8 cellular contexts compared by ENCODE assay signal in genomic region chr13:33723772-33724435, GRCh38.
A peak's percentile ranks its signal among the peaks of the same experiment; 100 is the strongest.
DNase-seq lines count a peak whose midpoint lies in the region; ATAC-seq and TF ChIP-seq lines count a peak whose summit lies in the region.

No MANE protein-coding gene starts in this region.

- H3K27me3 ChIP-seq in OCI-LY1 (ENCODE audit: insufficient read depth, low read length) (no peaks in the 10 kb centered on the region), muscle layer of duodenum (ENCODE audit: low read depth, low read length) (no peaks in the 10 kb centered on the region)

- H3K4me3 Mint-ChIP-seq in stimulated activated effector memory CD8-positive, alpha-beta T cell treated with anti-CD3 and anti-CD28 coated beads, Interleukin-12 subunit alpha, Interleukin-12 subunit beta, amount 100 ng/mL, for 72 hours = peak overlapping the region; percentile 35

- no peak overlapping the region for H2AFZ ChIP-seq in OCI-LY1 (ENCODE audit: low read length)

- H3K4me1 Mint-ChIP-seq in stimulated activated effector memory CD8-positive, alpha-beta T cell treated with anti-CD3 and anti-CD28 coated beads, Interleukin-12 subunit alpha, Interleukin-12 subunit beta, amount 100 ng/mL, for 72 hours = peaks cover 22% of the 10 kb centered on the region

- no peaks in the 10 kb centered on the region for H3K9me3 ChIP-seq in OCI-LY1 (ENCODE audit: low read length)
- no peaks in the 10 kb centered on the region for H3K9me3 ChIP-seq in muscle layer of duodenum (ENCODE audit: control insufficient read depth in 1 of 2, low read length in 2 of 2)

- H3K27ac ChIP-seq in OCI-LY1 (ENCODE audit: low read depth, low read length, poor library complexity, severe bottlenecking) (peak overlapping the region; percentile 99), epithelial cell of prostate (no peak overlapping the region), muscle layer of duodenum (ENCODE audit: low read length) (peak overlapping the region; percentile 92)

- no peaks in the 10 kb centered on the region for H4K20me1 ChIP-seq in OCI-LY1 (ENCODE audit: insufficient read depth, low read length)

- no peaks in the 10 kb centered on the region for H3K36me3 Mint-ChIP-seq in stimulated activated effector memory CD8-positive, alpha-beta T cell treated with anti-CD3 and anti-CD28 coated beads, Interleukin-12 subunit alpha, Interleukin-12 subunit beta, amount 100 ng/mL, for 72 hours

- H3F3A ChIP-seq in OCI-LY1 (ENCODE audit: insufficient read depth, low read length) = no peaks in the 10 kb centered on the region

- H3K4me3 ChIP-seq in OCI-LY1 (ENCODE audit: low read depth, low read length, poor library complexity, severe bottlenecking) = no peak overlapping the region
- no peak overlapping the region for H3K4me3 ChIP-seq in muscle layer of duodenum (ENCODE audit: low read depth in 1 of 2, low read length in 2 of 2)

- no peaks in the 10 kb centered on the region for H3K9me3 Mint-ChIP-seq in stimulated activated effector memory CD8-positive, alpha-beta T cell treated with anti-CD3 and anti-CD28 coated beads, Interleukin-12 subunit alpha, Interleukin-12 subunit beta, amount 100 ng/mL, for 72 hours

- H3K4me2 ChIP-seq in OCI-LY1 (ENCODE audit: low read length) = no peak overlapping the region

- H3K36me3 ChIP-seq in OCI-LY1 (ENCODE audit: insufficient read depth, low read length) (no peaks in the 10 kb centered on the region), muscle layer of duodenum (ENCODE audit: control insufficient read depth in 1 of 2, insufficient read depth in 2 of 2, low read length in 2 of 2) (no peaks in the 10 kb centered on the region)

- peaks cover 68% of the 10 kb centered on the region for H3K4me1 ChIP-seq in OCI-LY1 (ENCODE audit: insufficient read depth, low read length, severe bottlenecking)
- H3K4me1 ChIP-seq in muscle layer of duodenum (ENCODE audit: control insufficient read depth in 1 of 2, insufficient read depth in 2 of 2, low read length in 2 of 2) = peaks cover 21 to 33% of the 10 kb centered on the region in 2 donors

- H3K79me2 ChIP-seq in OCI-LY1 (ENCODE audit: insufficient read depth, low read length) = no peaks in the 10 kb centered on the region

- H3K9ac ChIP-seq in OCI-LY1 (ENCODE audit: low read length) = peak overlapping the region; percentile 34; the same call in 1 of the 2 replicates

- H3K27ac Mint-ChIP-seq in stimulated activated effector memory CD8-positive, alpha-beta T cell treated with anti-CD3 and anti-CD28 coated beads, Interleukin-12 subunit alpha, Interleukin-12 subunit beta, amount 100 ng/mL, for 72 hours = peak overlapping the region; percentile 62

- DNase-seq in DMS53 (lab: John Stamatoyannopoulos, UW) = peak; percentile 93
- DNase-seq in HuH-7.5 (ENCODE audit: low spot score) = peak; percentile 42
- peak; percentile 60 for DNase-seq in activated CD8-positive, alpha-beta memory T cell treated with anti-CD3 and anti-CD28 coated beads, Interleukin-2, amount 50 U/mL, for 48 hours
- peak; percentile 52 for DNase-seq in epithelial cell of prostate (ENCODE audit: low read depth, low spot score)
- peak; percentile 47 to 68 for DNase-seq in stimulated activated effector memory CD8-positive, alpha-beta T cell treated with anti-CD3 and anti-CD28 coated beads, Interleukin-12 subunit alpha, Interleukin-12 subunit beta, amount 100 ng/mL, for 72 hours (ENCODE audit: low spot score in 2 of 2)

- peak; percentile 65 for ATAC-seq in GM21528 (IDR thresholded peaks at IDR 0.05; ENCODE audit: low FRiP score, unreplicated experiment)
- peak; percentile 92 for ATAC-seq in stimulated activated effector memory CD8-positive, alpha-beta T cell treated with anti-CD3 and anti-CD28 coated beads, Interleukin-12 subunit alpha, Interleukin-12 subunit beta, amount 100 ng/mL, for 72 hours

- peak; percentile 55 for TF ChIP-seq CTCF in OCI-LY1 (IDR thresholded peaks at IDR 0.05; ENCODE audit: low read length)

- H3K9me2 ChIP-seq in OCI-LY1 (ENCODE audit: low read depth, low read length) = no peaks in the 10 kb centered on the region

Comparison
In these comparisons a context has a peak if more than half of its experiments do, and no peak if none do; other contexts are left out.
1. DNase-seq: peak in every context shown above with its lines; median percentile 93 in DMS53; 60 in activated CD8-positive, alpha-beta memory T cell treated with anti-CD3 and anti-CD28 coated beads, Interleukin-2, amount 50 U/mL, for 48 hours; 58 in stimulated activated effector memory CD8-positive, alpha-beta T cell treated with anti-CD3 and anti-CD28 coated beads, Interleukin-12 subunit alpha, Interleukin-12 subunit beta, amount 100 ng/mL, for 72 hours; 52 in epithelial cell of prostate; 42 in HuH-7.5.